15 cellular contexts compared by ENCODE assay signal in the genomic region with DNA sequence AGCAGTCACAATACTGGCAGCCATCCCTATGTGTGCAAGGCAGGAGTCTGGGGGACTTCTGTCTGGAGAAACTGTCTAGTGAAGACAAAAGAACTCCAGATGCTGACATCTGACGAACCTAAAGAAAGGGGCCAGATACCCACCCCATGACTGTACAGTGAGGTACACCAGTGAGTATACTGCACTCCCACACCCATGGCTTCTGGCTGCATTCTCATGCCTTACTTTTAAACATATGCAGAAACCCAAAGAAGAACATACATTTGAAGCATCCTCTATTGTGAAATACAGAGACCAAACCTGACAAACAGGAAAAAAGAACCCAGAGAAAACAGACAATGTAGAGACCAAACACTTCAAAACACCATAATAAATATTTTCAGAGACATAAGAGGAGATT.
"Had no signal": no experiment of that assay in that cellular context is flagged by ENCODE, and none has a peak within 500 bp of the region (broad histone marks: within the 10 kb centered on the region; RNA-seq: fewer than 3 reads in every experiment).

No MANE protein-coding gene starts in this region.

- H3K4me1 ChIP-seq: colonic mucosa, sigmoid colon, tibial artery, upper lobe of right lung had no signal

- H3K9me3 Mint-ChIP-seq: immature natural killer cell, natural killer cell, neural crest cell had no signal

- H3K27me3 ChIP-seq: colonic mucosa, sigmoid colon, tibial artery, upper lobe of right lung had no signal

- H3K36me3 Mint-ChIP-seq: natural killer cell had no signal

- H3K9me3 ChIP-seq: colonic mucosa, sigmoid colon, tibial artery, upper lobe of right lung had no signal

- FAIRE-seq: kidney, small intestine had no signal

- H3K4me1 Mint-ChIP-seq: immature natural killer cell, neural crest cell had no signal

- H3K27ac Mint-ChIP-seq: immature natural killer cell; natural killer cell; stimulated activated naive CD8-positive, alpha-beta T cell treated with anti-CD3 and anti-CD28 coated beads, Interleukin-15, Interleukin-2, amounts not matched to agents 100 ng/mL and 50 ng/mL, for 24 hours had no signal

- H3K36me3 ChIP-seq: colonic mucosa, sigmoid colon, tibial artery, upper lobe of right lung had no signal

- H3K27ac ChIP-seq: colonic mucosa, sigmoid colon, tibial artery, upper lobe of right lung had no signal

- H3K27me3 Mint-ChIP-seq: stimulated activated naive CD8-positive, alpha-beta T cell treated with anti-CD3 and anti-CD28 coated beads, Interleukin-15, Interleukin-2, amounts not matched to agents 100 ng/mL and 50 ng/mL, for 24 hours had no signal

- H3K4me3 Mint-ChIP-seq: immature natural killer cell; natural killer cell; neural crest cell; stimulated activated naive CD8-positive, alpha-beta T cell treated with anti-CD3 and anti-CD28 coated beads, Interleukin-15, Interleukin-2, amounts not matched to agents 100 ng/mL and 50 ng/mL, for 24 hours had no signal

- H3K4me3 ChIP-seq: colonic mucosa, sigmoid colon, tibial artery, upper lobe of right lung had no signal

- ATAC-seq: left colon, natural killer cell, upper lobe of right lung had no signal

- DNase-seq: caudate nucleus; colonic mucosa; dermis blood vessel endothelial cell; immature natural killer cell; kidney; left colon; natural killer cell; posterior cingulate gyrus; sigmoid colon; small intestine; stimulated activated CD4-positive, alpha-beta T cell treated with anti-CD3 and anti-CD28 coated beads, Interleukin-2, amount 100 ng/mL, for 48 hours; tibial artery; upper lobe of right lung had no signal
